In genomic region chr17:41965694-41966375, GRCh38 we compare ENCODE assay signal across 8 cellular contexts. TPM values are rescaled to one million over a fixed set of nuclear protein-coding genes. Genes with fewer than 3 reads are reported as not detected.
DNase-seq lines count a peak whose midpoint lies in the region; ATAC-seq and TF ChIP-seq lines count a peak whose summit lies in the region.

No MANE protein-coding gene starts in this region.

- TF ChIP-seq RAD21 in liver (IDR thresholded peaks at IDR 0.05) = peak in 1 of 2 donors; percentile 52

- H3K9ac ChIP-seq in liver (ENCODE audit: low read depth in 1 of 2, low read length in 2 of 2) = peak overlapping the region; percentile 30 to 63

- peak overlapping the region; percentile 87 to 88 for H3K27ac ChIP-seq in liver (ENCODE audit: low read depth in 1 of 2, low read length in 2 of 2)

- H3K9me3 ChIP-seq in liver (ENCODE audit: control insufficient read depth in 4 of 4, low read length in 3 of 4) = no peaks in the 10 kb centered on the region

- H3K4me3 ChIP-seq in choroid plexus epithelial cell (ENCODE audit: low read depth, low read length) (peak overlapping the region; percentile 84), liver (ENCODE audit: low read depth in 1 of 3, low read length in 3 of 3) (peak overlapping the region; percentile 53 to 89 (median 59))

- no peak for TF ChIP-seq CTCF in choroid plexus epithelial cell (conservative IDR thresholded peaks at IDR 0.05; ENCODE audit: low read depth, low read length)
- no peak for TF ChIP-seq CTCF in liver (IDR thresholded peaks at IDR 0.05; ENCODE audit: low read depth, low read length, missing input control)

- 6% methylated on average over 17 of the region's 17 CpGs for WGBS in liver

- H3K36me3 ChIP-seq in liver (ENCODE audit: control insufficient read depth in 4 of 4, insufficient read depth in 3 of 4, low read depth in 1 of 4, low read length in 3 of 4) = peaks cover 0 to 9% (median 5%) of the 10 kb centered on the region in 4 donors

- ATAC-seq in GM21619 (IDR thresholded peaks at IDR 0.05; ENCODE audit: unreplicated experiment) (peak; percentile 47), HG03565 (IDR thresholded peaks at IDR 0.05; ENCODE audit: unreplicated experiment) (no peak)

- DNase-seq in AG08395 (ENCODE audit: low spot score) (peak; percentile 36), NCI-H2081 (lab: John Stamatoyannopoulos, UW) (peak; percentile 97 to 98), choroid plexus epithelial cell (ENCODE audit: low read depth) (peak; percentile 36)
- DNase-seq in activated CD4-positive, alpha-beta T cell treated with anti-CD3 and anti-CD28 coated beads for 1 hour = peak; percentile 56
- peak; percentile 56 for DNase-seq in stimulated activated CD8-positive, alpha-beta memory T cell treated with anti-CD3 and anti-CD28 coated beads, Interleukin-12 subunit alpha, Interleukin-12 subunit beta, amount 100 ng/mL, for 1 hour (ENCODE audit: low read depth)

- no peaks in the 10 kb centered on the region for H3K27me3 ChIP-seq in liver (ENCODE audit: control insufficient read depth in 4 of 4, insufficient read depth in 4 of 4, low read length in 3 of 4)

- peaks cover 0 to 31% (median 22%) of the 10 kb centered on the region in 4 donors for H3K4me1 ChIP-seq in liver (ENCODE audit: control insufficient read depth in 4 of 4, insufficient read depth in 4 of 4, low read length in 3 of 4)

TF ChIP-seq in liver, 16 proteins besides CTCF, POLR2A, EP300 and RAD21:
- TF ChIP-seq, protein P1, sequence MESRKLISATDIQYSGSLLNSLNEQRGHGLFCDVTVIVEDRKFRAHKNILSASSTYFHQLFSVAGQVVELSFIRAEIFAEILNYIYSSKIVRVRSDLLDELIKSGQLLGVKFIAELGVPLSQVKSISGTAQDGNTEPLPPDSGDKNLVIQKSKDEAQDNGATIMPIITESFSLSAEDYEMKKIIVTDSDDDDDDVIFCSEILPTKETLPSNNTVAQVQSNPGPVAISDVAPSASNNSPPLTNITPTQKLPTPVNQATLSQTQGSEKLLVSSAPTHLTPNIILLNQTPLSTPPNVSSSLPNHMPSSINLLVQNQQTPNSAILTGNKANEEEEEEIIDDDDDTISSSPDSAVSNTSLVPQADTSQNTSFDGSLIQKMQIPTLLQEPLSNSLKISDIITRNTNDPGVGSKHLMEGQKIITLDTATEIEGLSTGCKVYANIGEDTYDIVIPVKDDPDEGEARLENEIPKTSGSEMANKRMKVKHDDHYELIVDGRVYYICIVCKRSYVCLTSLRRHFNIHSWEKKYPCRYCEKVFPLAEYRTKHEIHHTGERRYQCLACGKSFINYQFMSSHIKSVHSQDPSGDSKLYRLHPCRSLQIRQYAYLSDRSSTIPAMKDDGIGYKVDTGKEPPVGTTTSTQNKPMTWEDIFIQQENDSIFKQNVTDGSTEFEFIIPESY (IDR thresholded peaks at IDR 0.05) = peak; percentile 49
- peak; percentile 41 for TF ChIP-seq SP1 (IDR thresholded peaks at IDR 0.05)
- TF ChIP-seq, protein P2, sequence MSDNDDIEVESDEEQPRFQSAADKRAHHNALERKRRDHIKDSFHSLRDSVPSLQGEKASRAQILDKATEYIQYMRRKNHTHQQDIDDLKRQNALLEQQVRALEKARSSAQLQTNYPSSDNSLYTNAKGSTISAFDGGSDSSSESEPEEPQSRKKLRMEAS (IDR thresholded peaks at IDR 0.05) = no peak
- TF ChIP-seq YY1 (IDR thresholded peaks at IDR 0.05) = peak; percentile 61
- no peak for TF ChIP-seq REST (IDR thresholded peaks at IDR 0.05)
- TF ChIP-seq RXRA (IDR thresholded peaks at IDR 0.05) = peak; percentile 7 to 38
- TF ChIP-seq GABPA (IDR thresholded peaks at IDR 0.05 in 1 of 2, conservative IDR thresholded peaks at IDR 0.05 in 1 of 2) = no peak
- TF ChIP-seq FOXA1 (IDR thresholded peaks at IDR 0.05) = no peak

RNA-seq across cellular contexts. Expression of gene CNP, which starts 0.8 kb away (rescaled TPM):
- total RNA-seq in liver = 10 to 100 TPM; 25.3 to 29.6 TPM
- 10 to 100 TPM; 30.7 to 38.3 TPM for polyA plus RNA-seq in liver

RNA-seq across cellular contexts. Expression of gene ODAD4, which starts 35.4 kb away (rescaled TPM):
- total RNA-seq in liver = 1 to 10 TPM in 1 of 2 donors, under 1 TPM in 1; 0.25 to 1.0 TPM
- polyA plus RNA-seq in liver = under 1 TPM; 0.07 to 0.21 TPM

RNA-seq across cellular contexts. Expression of gene ACLY, which starts 47.1 kb away (rescaled TPM):
- total RNA-seq in liver = 100 to 1,000 TPM in 1 of 2 donors, 10 to 100 TPM in 1; 55.4 to 133 TPM
- 10 to 100 TPM; 12.1 to 18.8 TPM for polyA plus RNA-seq in liver

RNA-seq across cellular contexts. Expression of gene DNAJC7, which starts 51.4 kb away (rescaled TPM):
- 10 to 100 TPM; 28.7 to 33.9 TPM for total RNA-seq in liver
- polyA plus RNA-seq in liver = 10 to 100 TPM; 29.4 to 31.8 TPM

RNA-seq across cellular contexts. Expression of gene NKIRAS2, which starts 54.1 kb away (rescaled TPM):
- total RNA-seq in liver = 10 to 100 TPM; 17.3 to 17.4 TPM
- polyA plus RNA-seq in liver = 10 to 100 TPM; 16.4 to 20.7 TPM

Comparison
In these comparisons a context has a peak if more than half of its experiments do, and no peak if none do; other contexts are left out.
1. DNase-seq: peak in every context shown above with its lines; median percentile 98 in NCI-H2081; 56 in activated CD4-positive, alpha-beta T cell treated with anti-CD3 and anti-CD28 coated beads for 1 hour; 56 in stimulated activated CD8-positive, alpha-beta memory T cell treated with anti-CD3 and anti-CD28 coated beads, Interleukin-12 subunit alpha, Interleukin-12 subunit beta, amount 100 ng/mL, for 1 hour; 36 in AG08395; 36 in choroid plexus epithelial cell.